Comparison of ENCODE assay signal across 14 cellular contexts in genomic region chr2:43278683-43279220, GRCh38. TPM values are rescaled to one million over a fixed set of nuclear protein-coding genes. Genes with fewer than 3 reads are reported as not detected.
DNase-seq lines count a peak whose midpoint lies in the region; ATAC-seq and TF ChIP-seq lines count a peak whose summit lies in the region.
"Had no signal": no experiment of that assay in that cellular context is flagged by ENCODE, and none has a peak within 500 bp of the region (broad histone marks: within the 10 kb centered on the region; RNA-seq: fewer than 3 reads in every experiment).

No MANE protein-coding gene starts in this region.

- peak overlapping the region; percentile 34 to 88 (median 76) for H3K27ac Mint-ChIP-seq in nephron
- H3K27ac Mint-ChIP-seq in naive thymus-derived CD8-positive, alpha-beta T cell, result peak overlapping the region in 1 of 10 donors; percentile 20

- H3K27me3 ChIP-seq in breast epithelium, result no peaks in the 10 kb centered on the region
- no peaks in the 10 kb centered on the region for H3K27me3 ChIP-seq in mammary epithelial cell (ENCODE audit: insufficient read depth, low read length)
- H3K27me3 ChIP-seq in thyroid gland, result no peaks in the 10 kb centered on the region

- H2AFZ ChIP-seq in mammary epithelial cell (ENCODE audit: low read depth, low read length), result no peak overlapping the region

- no peaks in the 10 kb centered on the region for H3K27me3 Mint-ChIP-seq in nephron (ENCODE audit: low read depth)
- no peaks in the 10 kb centered on the region for H3K27me3 Mint-ChIP-seq in naive thymus-derived CD8-positive, alpha-beta T cell

- CTCF ChIA-PET in mammary epithelial cell (lab: Charles Lee; ENCODE audit: low non-redundant PET), result no interaction called here

- TF ChIP-seq CTCF in breast epithelium (IDR thresholded peaks at IDR 0.05) (no peak), mammary epithelial cell (conservative IDR thresholded peaks at IDR 0.05 in 1 of 2, IDR thresholded peaks at IDR 0.05 in 1 of 2; ENCODE audit: extremely low read depth in 1 of 2, insufficient read depth in 1 of 2, low read depth in 1 of 2, low read length in 2 of 2) (no peak), choroid plexus epithelial cell (conservative IDR thresholded peaks at IDR 0.05; ENCODE audit: low read depth, low read length) (peak; percentile 0), nephron (IDR thresholded peaks at IDR 0.05; ENCODE audit: unreplicated experiment in 3 of 3) (no peak), thyroid gland (IDR thresholded peaks at IDR 0.05) (no peak)

- no peak overlapping the region for H3K4me2 ChIP-seq in mammary epithelial cell (ENCODE audit: insufficient read depth, low read depth, low read length)
- H3K4me2 ChIP-seq: KMS-11 had no signal

- peak overlapping the region; percentile 50 to 85 for H3K27ac ChIP-seq in breast epithelium
- no peak overlapping the region for H3K27ac ChIP-seq in mammary epithelial cell (ENCODE audit: insufficient read depth, low read depth, low read length)
- peak overlapping the region; percentile 14 to 94 (median 88) for H3K27ac ChIP-seq in thyroid gland
- H3K27ac ChIP-seq: KMS-11 had no signal

- H3K9me3 ChIP-seq in breast epithelium (peaks cover under 1 to 1% of the 10 kb centered on the region in 2 donors), mammary epithelial cell (replicated peaks; ENCODE audit: insufficient read depth, low read length) (no peaks in the 10 kb centered on the region), thyroid gland (no peaks in the 10 kb centered on the region)

- peaks cover 40% of the 10 kb centered on the region for H3K36me3 Mint-ChIP-seq in nephron (ENCODE audit: low read depth)
- H3K36me3 Mint-ChIP-seq in naive thymus-derived CD8-positive, alpha-beta T cell, result peaks cover 17 to 82% (median 39%) of the 10 kb centered on the region in 3 donors

- no TSS peak for BruUV-seq in mammary epithelial cell (replicated peaks; lab: Mats Ljungman, UMichigan)

- no peak overlapping the region for H3K4me3 ChIP-seq in breast epithelium
- H3K4me3 ChIP-seq in mammary epithelial cell (replicated peaks in 1 of 3; ENCODE audit: insufficient read depth in 1 of 3, low read depth in 2 of 3, low read length in 3 of 3), result no peak overlapping the region
- H3K4me3 ChIP-seq in choroid plexus epithelial cell (ENCODE audit: low read depth, low read length), result no peak overlapping the region
- H3K4me3 ChIP-seq in thyroid gland (replicated peaks in 1 of 3), result no peak overlapping the region

- in situ Hi-C loops in mammary epithelial cell (cut with MboI; ENCODE audit: low sequenced_read_pairs in 2 of 2), result no loop called here

- H3K36me3 ChIP-seq in breast epithelium (no peaks in the 10 kb centered on the region), mammary epithelial cell (ENCODE audit: insufficient read depth, low read length) (no peaks in the 10 kb centered on the region), thyroid gland (no peaks in the 10 kb centered on the region)

- H4K20me1 ChIP-seq in mammary epithelial cell (ENCODE audit: insufficient read depth, low read length), result no peaks in the 10 kb centered on the region

- POLR2A ChIA-PET in naive thymus-derived CD8-positive, alpha-beta T cell (lab: Charles Lee), result no interaction called here

- no peaks in the 10 kb centered on the region for H3K79me2 ChIP-seq in mammary epithelial cell (ENCODE audit: insufficient read depth, low read length)

- DNase-seq in breast epithelium (ENCODE audit: low spot score in 2 of 2) (no peak), mammary epithelial cell (no peak), choroid plexus epithelial cell (ENCODE audit: low read depth) (no peak), thyroid gland (peak; percentile 70 to 76)
- DNase-seq in activated T-cell treated with anti-CD3 and anti-CD28 coated beads, Interleukin-2, amount 50 U/mL, for 48 hours, result no peak
- no peak for DNase-seq in naive thymus-derived CD8-positive, alpha-beta T cell
- no peak for DNase-seq in activated CD4-positive, CD25-positive, alpha-beta regulatory T cell treated with anti-CD3 and anti-CD28 coated beads, Interleukin-2, amount 50 U/mL, for 72 hours
- DNase-seq: DND-41, GF-D8, NCI-H1092, NCI-H2107, NCI-H69 had no signal

- H3K4me1 Mint-ChIP-seq in nephron, result peaks cover 45% of the 10 kb centered on the region
- H3K4me1 Mint-ChIP-seq in naive thymus-derived CD8-positive, alpha-beta T cell, result peaks cover 0 to 3% (median 0%) of the 10 kb centered on the region in 4 donors

- WGBS in mammary epithelial cell (ENCODE audit: low coverage, missing lambda C conversion rate), result 98% methylated on average over 8 of the region's 8 CpGs
- 81 to 82% methylated on average over 8 of the region's 8 CpGs for WGBS in thyroid gland, 2 donors

- intact Hi-C loops in breast epithelium (cut with DNase I; ENCODE audit: low total_unique reads) (no loop called here), mammary epithelial cell (cut with micrococcal nuclease) (no loop called here), thyroid gland (cut with DNase I) (loop anchor here (10.0 kb wide), 1 partner anchor 66 kb away; no protein-coding TSS in a partner anchor)

- dilution Hi-C loops in mammary epithelial cell (cut with HindIII; ENCODE audit: low sequenced_read_pairs), result no loop called here

- TF ChIP-seq POLR2A in breast epithelium (IDR thresholded peaks at IDR 0.05) (no peak), thyroid gland (IDR thresholded peaks at IDR 0.05) (no peak)

- peaks cover 11% of the 10 kb centered on the region for H3K9me3 Mint-ChIP-seq in nephron
- H3K9me3 Mint-ChIP-seq in naive thymus-derived CD8-positive, alpha-beta T cell, result peaks cover 0 to 6% (median 0%) of the 10 kb centered on the region in 9 donors

- ATAC-seq in naive thymus-derived CD8-positive, alpha-beta T cell, result no peak

- H3K4me3 Mint-ChIP-seq in nephron, result no peak overlapping the region
- H3K4me3 Mint-ChIP-seq in naive thymus-derived CD8-positive, alpha-beta T cell, result peak overlapping the region in 1 of 10 donors; percentile 23

- no peak overlapping the region for H3K9ac ChIP-seq in mammary epithelial cell (ENCODE audit: insufficient read depth, low read length)
- H3K9ac ChIP-seq: KMS-11 had no signal

- H3K4me1 ChIP-seq in breast epithelium (peaks cover 0 to 11% of the 10 kb centered on the region in 2 donors), mammary epithelial cell (ENCODE audit: insufficient read depth, low read length) (peaks cover 9% of the 10 kb centered on the region), thyroid gland (peaks cover 41 to 51% of the 10 kb centered on the region in 2 donors)

RNA-seq across cellular contexts. Expression of gene ZFP36L2, which starts 52.3 kb away (rescaled TPM):
- total RNA-seq in breast epithelium (100 to 1,000 TPM; 111 to 155 (median 124) TPM), mammary epithelial cell (100 to 1,000 TPM in 1 of 2 donors, 10 to 100 TPM in 1; 26.3 to 213 TPM), thyroid gland (100 to 1,000 TPM; 146 to 287 (median 172) TPM)
- 35.6 TPM for polyA plus RNA-seq in mammary epithelial cell
- polyA minus RNA-seq in mammary epithelial cell, result 68.7 TPM
- 100 to 1,000 TPM; 264 to 274 TPM for total RNA-seq in naive thymus-derived CD8-positive, alpha-beta T cell
- polyA plus RNA-seq in naive thymus-derived CD8-positive, alpha-beta T cell, result 100 to 1,000 TPM; 222 to 420 (median 390) TPM

Comparison
In these comparisons a context has a peak if more than half of its experiments do, and no peak if none do; other contexts are left out.
1. DNase-seq: peak in thyroid gland (2 of 2); none in breast epithelium (0 of 2), mammary epithelial cell (single experiment), choroid plexus epithelial cell (single experiment), activated T-cell treated with anti-CD3 and anti-CD28 coated beads, Interleukin-2, amount 50 U/mL, for 48 hours (0 of 2), naive thymus-derived CD8-positive, alpha-beta T cell (0 of 10) and activated CD4-positive, CD25-positive, alpha-beta regulatory T cell treated with anti-CD3 and anti-CD28 coated beads, Interleukin-2, amount 50 U/mL, for 72 hours (single experiment).